ENCODE assay signal across 8 cellular contexts in the genomic region with DNA sequence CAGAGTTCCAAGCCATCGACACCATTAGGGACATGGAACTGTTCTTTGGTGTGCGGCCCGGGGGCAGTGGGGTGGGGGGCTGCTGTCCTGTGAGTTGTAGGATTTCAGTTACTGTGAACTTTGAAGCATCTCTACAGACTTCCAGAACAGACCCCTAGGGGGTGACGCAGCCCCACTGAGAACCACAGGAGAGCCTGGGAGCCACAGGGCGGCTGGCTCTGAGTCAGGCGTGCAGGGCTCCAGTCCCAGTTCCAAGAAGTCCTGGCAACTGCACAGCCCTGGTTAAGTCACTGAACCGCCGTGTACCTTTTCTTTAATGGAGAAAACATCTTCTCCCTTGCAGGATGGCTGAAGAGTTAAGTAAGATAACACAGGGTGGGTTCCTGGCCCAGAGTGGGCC. TPM values are rescaled to one million over a fixed set of nuclear protein-coding genes. Genes with fewer than 3 reads are reported as not detected.
DNase-seq lines count a peak whose midpoint lies in the region; ATAC-seq and TF ChIP-seq lines count a peak whose summit lies in the region.

No MANE protein-coding gene starts in this region.

- no peaks in the 10 kb centered on the region for H3K27me3 Mint-ChIP-seq in natural killer cell treated with Interleukin-12 subunit alpha and Interleukin-12 subunit beta and Interleukin-15 and Interleukin-18, amount 100 ng/mL, for 72 hours
- no peaks in the 10 kb centered on the region for H3K27me3 Mint-ChIP-seq in CD8-positive, alpha-beta T cell (ENCODE audit: low read depth)

- H3K27me3 ChIP-seq in CD8-positive, alpha-beta T cell (ENCODE audit: insufficient read depth, low read length) = no peaks in the 10 kb centered on the region

- no peak overlapping the region for H2AFZ ChIP-seq in OCI-LY7 (ENCODE audit: low read length)

- H3K4me1 Mint-ChIP-seq in natural killer cell treated with Interleukin-12 subunit alpha and Interleukin-12 subunit beta and Interleukin-15 and Interleukin-18, amount 100 ng/mL, for 72 hours (ENCODE audit: low read depth in 2 of 2) = no peaks in the 10 kb centered on the region
- no peaks in the 10 kb centered on the region for H3K4me1 Mint-ChIP-seq in CD8-positive, alpha-beta T cell (ENCODE audit: low read depth)

- DNase-seq in OCI-LY7 (ENCODE audit: low spot score) = peak; percentile 22
- peak; percentile 38 for DNase-seq in epidermal melanocyte (ENCODE audit: insufficient read length, low spot score)
- peak; percentile 77 for DNase-seq in mucosa of gallbladder (ENCODE audit: low spot score)
- no peak for DNase-seq in natural killer cell treated with Interleukin-12 subunit alpha and Interleukin-12 subunit beta and Interleukin-15 and Interleukin-18, amount 100 ng/mL, for 72 hours (ENCODE audit: low spot score)
- no peak for DNase-seq in cerebellar nuclear complex (lab: John Stamatoyannopoulos, UW)
- no peak for DNase-seq in CD8-positive, alpha-beta T cell

- BruUV-seq in OCI-LY7 (replicated peaks; lab: Mats Ljungman, UMichigan) = no TSS peak

- H3K4me2 ChIP-seq in OCI-LY7 (ENCODE audit: low read length) = no peak overlapping the region

- intact Hi-C loops in OCI-LY7 (cut with micrococcal nuclease; ENCODE audit: unreplicated experiment) = loop anchor here (2.0 kb wide), 1 partner anchor 453 kb away; no protein-coding TSS in a partner anchor
- intact Hi-C loops in CD8-positive, alpha-beta T cell (cut with DNase I, micrococcal nuclease) = no loop called here

- H3K9me3 Mint-ChIP-seq in natural killer cell treated with Interleukin-12 subunit alpha and Interleukin-12 subunit beta and Interleukin-15 and Interleukin-18, amount 100 ng/mL, for 72 hours = no peaks in the 10 kb centered on the region
- no peaks in the 10 kb centered on the region for H3K9me3 Mint-ChIP-seq in CD8-positive, alpha-beta T cell

- POLR2A ChIA-PET in OCI-LY7 (lab: Charles Lee) = no interaction called here
- POLR2A ChIA-PET in CD8-positive, alpha-beta T cell (lab: Charles Lee) = no interaction called here

- H3K27ac ChIP-seq in OCI-LY7 (ENCODE audit: low read depth, low read length, poor library complexity, severe bottlenecking) = no peak overlapping the region
- H3K27ac ChIP-seq in CD8-positive, alpha-beta T cell (ENCODE audit: low read depth, low read length) = no peak overlapping the region

- CTCF ChIA-PET in OCI-LY7 (lab: Charles Lee; ENCODE audit: unreplicated experiment) = no interaction called here
- CTCF ChIA-PET in CD8-positive, alpha-beta T cell (lab: Charles Lee) = no interaction called here

- ATAC-seq in natural killer cell treated with Interleukin-12 subunit alpha and Interleukin-12 subunit beta and Interleukin-15 and Interleukin-18, amount 100 ng/mL, for 72 hours = no peak
- no peak for ATAC-seq in HG02642 (IDR thresholded peaks at IDR 0.05; ENCODE audit: poor library complexity, unreplicated experiment)
- ATAC-seq in CD8-positive, alpha-beta T cell = no peak

- H3K27ac Mint-ChIP-seq in natural killer cell treated with Interleukin-12 subunit alpha and Interleukin-12 subunit beta and Interleukin-15 and Interleukin-18, amount 100 ng/mL, for 72 hours = no peak overlapping the region
- H3K27ac Mint-ChIP-seq in CD8-positive, alpha-beta T cell = no peak overlapping the region

- H3K36me3 ChIP-seq in OCI-LY7 (ENCODE audit: insufficient read depth, low read length) = no peaks in the 10 kb centered on the region
- H3K36me3 ChIP-seq in CD8-positive, alpha-beta T cell (ENCODE audit: insufficient read depth, low read length) = no peaks in the 10 kb centered on the region

- no peaks in the 10 kb centered on the region for H3K36me3 Mint-ChIP-seq in natural killer cell treated with Interleukin-12 subunit alpha and Interleukin-12 subunit beta and Interleukin-15 and Interleukin-18, amount 100 ng/mL, for 72 hours
- no peaks in the 10 kb centered on the region for H3K36me3 Mint-ChIP-seq in CD8-positive, alpha-beta T cell

- H3K79me2 ChIP-seq in OCI-LY7 (ENCODE audit: insufficient read depth, low read depth, low read length) = no peaks in the 10 kb centered on the region

- H3K4me3 ChIP-seq in OCI-LY7 (ENCODE audit: low read depth, low read length, poor library complexity, severe bottlenecking) = no peak overlapping the region
- no peak overlapping the region for H3K4me3 ChIP-seq in CD8-positive, alpha-beta T cell (ENCODE audit: low read depth, low read length)

- H3K9me3 ChIP-seq in OCI-LY7 (ENCODE audit: low read length) = no peaks in the 10 kb centered on the region
- H3K9me3 ChIP-seq in CD8-positive, alpha-beta T cell (ENCODE audit: low read length) = no peaks in the 10 kb centered on the region

- H3K4me1 ChIP-seq in OCI-LY7 (ENCODE audit: insufficient read depth, low read length, poor library complexity, severe bottlenecking) = no peaks in the 10 kb centered on the region
- no peaks in the 10 kb centered on the region for H3K4me1 ChIP-seq in CD8-positive, alpha-beta T cell (ENCODE audit: insufficient read depth, low read length)

- no peaks in the 10 kb centered on the region for H3K9me2 ChIP-seq in OCI-LY7 (ENCODE audit: insufficient read depth, low read length)

- no peak overlapping the region for H3K4me3 Mint-ChIP-seq in natural killer cell treated with Interleukin-12 subunit alpha and Interleukin-12 subunit beta and Interleukin-15 and Interleukin-18, amount 100 ng/mL, for 72 hours
- no peak overlapping the region for H3K4me3 Mint-ChIP-seq in CD8-positive, alpha-beta T cell

- H4K20me1 ChIP-seq in OCI-LY7 (ENCODE audit: insufficient read depth, low read length) = no peaks in the 10 kb centered on the region

- TF ChIP-seq CTCF in GM12872 (IDR thresholded peaks at IDR 0.05; ENCODE audit: insufficient read depth, low read depth, low read length) (peak; percentile 35), OCI-LY7 (conservative IDR thresholded peaks at IDR 0.05; ENCODE audit: low read length) (peak; percentile 67)
- no peak for TF ChIP-seq CTCF in CD8-positive, alpha-beta T cell (IDR thresholded peaks at IDR 0.05)

RNA-seq across cellular contexts. Expression of a gene that starts 23.5 kb away (rescaled TPM):
- not detected in 2 replicates for total RNA-seq in OCI-LY7 (2014; rRNA removed; shearing (Covaris generic))
- total RNA-seq in OCI-LY7 (2022) = not detected in 2 replicates
- total RNA-seq in mucosa of gallbladder = not detected
- not detected for total RNA-seq in natural killer cell treated with Interleukin-12 subunit alpha and Interleukin-12 subunit beta and Interleukin-15 and Interleukin-18, amount 100 ng/mL, for 72 hours
- total RNA-seq in CD8-positive, alpha-beta T cell = not detected

Comparison
In these comparisons a context has a peak if more than half of its experiments do, and no peak if none do; other contexts are left out.
1. DNase-seq: peak in OCI-LY7 (single experiment), epidermal melanocyte (single experiment) and mucosa of gallbladder (single experiment); none in natural killer cell treated with Interleukin-12 subunit alpha and Interleukin-12 subunit beta and Interleukin-15 and Interleukin-18, amount 100 ng/mL, for 72 hours (single experiment), cerebellar nuclear complex (0 of 2) and CD8-positive, alpha-beta T cell (0 of 7).